ENCODE assay signal across 8 cellular contexts in the genomic region with DNA sequence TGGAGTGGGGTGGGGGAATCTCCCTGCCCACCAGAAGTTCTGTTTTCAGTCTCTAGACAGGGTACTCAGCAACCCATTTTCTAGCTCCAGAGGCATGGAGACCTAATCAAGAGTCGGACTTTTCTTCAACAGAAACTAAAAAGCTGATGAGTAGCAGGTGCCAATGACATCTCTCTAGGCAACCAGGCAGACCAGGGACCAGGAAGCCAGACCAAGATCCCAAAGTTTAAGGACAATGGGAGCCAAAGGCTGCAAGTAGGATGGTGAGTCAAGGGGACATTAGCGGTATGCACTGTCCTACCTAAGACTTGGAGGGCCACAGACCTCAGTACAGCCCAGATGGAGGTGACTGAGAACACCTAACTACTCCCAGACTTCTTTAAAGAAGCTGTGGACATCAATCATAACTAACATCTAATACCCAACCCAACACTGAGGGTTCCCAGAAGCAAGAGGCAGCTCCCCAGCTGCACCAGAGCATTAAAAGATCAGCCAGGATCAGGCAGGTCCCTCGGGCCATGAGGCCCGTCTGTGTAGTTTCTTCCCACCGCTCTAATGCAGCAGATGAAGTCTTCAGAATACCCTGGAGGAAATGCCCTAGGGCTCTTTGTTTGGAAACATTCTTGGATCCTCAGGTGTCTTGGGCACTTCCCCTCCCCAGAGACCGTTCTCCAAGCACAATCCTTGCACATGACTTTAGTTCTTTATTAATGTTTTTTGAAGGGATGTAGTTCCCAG. TPM values are rescaled to one million over a fixed set of nuclear protein-coding genes. Genes with fewer than 3 reads are reported as not detected.
DNase-seq lines count a peak whose midpoint lies in the region; ATAC-seq, FAIRE-seq and TF ChIP-seq lines count a peak whose summit lies in the region.

No MANE protein-coding gene starts in this region.

- peaks cover 26% of the 10 kb centered on the region for H3K4me1 Mint-ChIP-seq in activated naive CD4-positive, alpha-beta T cell treated with anti-CD3 and anti-CD28 coated beads for 36 hours (ENCODE audit: low read depth)
- peaks cover 9% of the 10 kb centered on the region for H3K4me1 Mint-ChIP-seq in astrocyte (ENCODE audit: low read depth, unreplicated experiment)
- H3K4me1 Mint-ChIP-seq in type B pancreatic cell (ENCODE audit: unreplicated experiment): peaks cover 21% of the 10 kb centered on the region

- TF ChIP-seq RAD21 in liver (IDR thresholded peaks at IDR 0.05): no peak

- WGBS in liver: 46% methylated on average over 6 of the region's 6 CpGs

- H3K4me1 ChIP-seq in astrocyte (ENCODE audit: insufficient read depth, low read length) (peaks cover 12% of the 10 kb centered on the region), liver (ENCODE audit: control insufficient read depth in 4 of 4, insufficient read depth in 4 of 4, low read length in 3 of 4) (peaks cover 18 to 32% (median 30%) of the 10 kb centered on the region in 4 donors)

- H3K4me3 ChIP-seq in astrocyte (ENCODE audit: insufficient read depth, low read depth, low read length): peak overlapping the region; percentile 72
- peak overlapping the region; percentile 87 to 96 (median 91) for H3K4me3 ChIP-seq in liver (ENCODE audit: low read depth in 1 of 3, low read length in 3 of 3)

- intact Hi-C loops in activated naive CD4-positive, alpha-beta T cell treated with anti-CD3 and anti-CD28 coated beads for 36 hours (cut with micrococcal nuclease): loop anchor here (5.0 kb wide), 1 partner anchor 143 kb away; a partner anchor contains a TSS

- H3K36me3 ChIP-seq in astrocyte (ENCODE audit: insufficient read depth, low read length) (peaks cover 6% of the 10 kb centered on the region), liver (ENCODE audit: control insufficient read depth in 4 of 4, insufficient read depth in 3 of 4, low read depth in 1 of 4, low read length in 3 of 4) (peaks cover 0 to 14% (median 12%) of the 10 kb centered on the region in 4 donors)

- no peak for DNase-seq in activated naive CD4-positive, alpha-beta T cell treated with anti-CD3 and anti-CD28 coated beads for 36 hours
- DNase-seq in activated naive CD4-positive, alpha-beta T cell treated with anti-CD3 and anti-CD28 coated beads, Interleukin-2, amount 50 U/mL, for 16 hours: no peak
- DNase-seq in astrocyte (ENCODE audit: low read depth) (no peak), type B pancreatic cell (ENCODE audit: extremely low spot score, unreplicated experiment) (no peak), DMS53 (lab: John Stamatoyannopoulos, UW) (no peak), HEK293T (ENCODE audit: extremely low spot score) (no peak)

- H3K27ac ChIP-seq in astrocyte (ENCODE audit: low read depth, low read length): peak overlapping the region; percentile 47
- no peak overlapping the region for H3K27ac ChIP-seq in liver (ENCODE audit: low read depth in 1 of 2, low read length in 2 of 2)

- H3K27me3 ChIP-seq in astrocyte (ENCODE audit: insufficient read depth, low read length): no peaks in the 10 kb centered on the region
- H3K27me3 ChIP-seq in liver (ENCODE audit: control insufficient read depth in 4 of 4, insufficient read depth in 4 of 4, low read length in 3 of 4): no peaks in the 10 kb centered on the region

- H3K79me2 ChIP-seq in astrocyte (ENCODE audit: insufficient read depth, low read length): peaks cover 30% of the 10 kb centered on the region

- H3K9me3 ChIP-seq in astrocyte (ENCODE audit: insufficient read depth, low read depth, low read length) (no peaks in the 10 kb centered on the region), liver (ENCODE audit: control insufficient read depth in 4 of 4, low read length in 3 of 4) (no peaks in the 10 kb centered on the region)

- H3K4me2 ChIP-seq in astrocyte (ENCODE audit: low read length): peak overlapping the region; percentile 86

- peak; percentile 37 for FAIRE-seq in astrocyte (lab: Jason Lieb, UNC)

- H3K4me3 Mint-ChIP-seq in activated naive CD4-positive, alpha-beta T cell treated with anti-CD3 and anti-CD28 coated beads for 36 hours: peak overlapping the region; percentile 87
- H3K4me3 Mint-ChIP-seq in astrocyte (ENCODE audit: unreplicated experiment) (peak overlapping the region; percentile 95), type B pancreatic cell (peak overlapping the region; percentile 91)

- ATAC-seq in HG03108 (IDR thresholded peaks at IDR 0.05; ENCODE audit: unreplicated experiment): no peak

- no peak overlapping the region for H2AFZ ChIP-seq in astrocyte (ENCODE audit: low read depth, low read length)

- CTCF ChIA-PET in activated naive CD4-positive, alpha-beta T cell treated with anti-CD3 and anti-CD28 coated beads for 36 hours (lab: Charles Lee): interaction anchor here (0.7 to 1.0 kb wide), 3 partner anchors 175 to 306 kb away, joined by 3 read pairs; no protein-coding TSS in a partner anchor
- CTCF ChIA-PET in HEK293T (lab: Yijun Ruan, JAX): no interaction called here

- POLR2A ChIA-PET in HEK293T (lab: Yijun Ruan, JAX): interaction anchor here (0.7 to 1.6 kb wide), 3 partner anchors 33 to 175 kb away, joined by 3 to 7 read pairs (median 4); a partner anchor contains a TSS

- peak overlapping the region; percentile 78 for H3K27ac Mint-ChIP-seq in activated naive CD4-positive, alpha-beta T cell treated with anti-CD3 and anti-CD28 coated beads for 36 hours
- peak overlapping the region; percentile 91 for H3K27ac Mint-ChIP-seq in astrocyte (ENCODE audit: unreplicated experiment)
- peak overlapping the region; percentile 88 for H3K27ac Mint-ChIP-seq in type B pancreatic cell

- peak overlapping the region; percentile 89 for H3K9ac ChIP-seq in astrocyte (ENCODE audit: low read length)
- peak overlapping the region; percentile 71 to 80 for H3K9ac ChIP-seq in liver (ENCODE audit: low read depth in 1 of 2, low read length in 2 of 2)

- no peak for TF ChIP-seq CTCF in astrocyte (IDR thresholded peaks at IDR 0.05; ENCODE audit: insufficient read depth, low read depth, low read length)
- TF ChIP-seq CTCF in liver (IDR thresholded peaks at IDR 0.05; ENCODE audit: low read depth, low read length, missing input control): no peak
- no peak for TF ChIP-seq CTCF in type B pancreatic cell (conservative IDR thresholded peaks at IDR 0.05)

- no peaks in the 10 kb centered on the region for H3K9me3 Mint-ChIP-seq in activated naive CD4-positive, alpha-beta T cell treated with anti-CD3 and anti-CD28 coated beads for 36 hours
- H3K9me3 Mint-ChIP-seq in astrocyte (ENCODE audit: unreplicated experiment) (no peaks in the 10 kb centered on the region), type B pancreatic cell (no peaks in the 10 kb centered on the region)

- peaks cover 18% of the 10 kb centered on the region for H4K20me1 ChIP-seq in astrocyte (ENCODE audit: insufficient read depth, low read length)

- peaks cover 14% of the 10 kb centered on the region for H3K36me3 Mint-ChIP-seq in activated naive CD4-positive, alpha-beta T cell treated with anti-CD3 and anti-CD28 coated beads for 36 hours (ENCODE audit: low read depth)
- peaks cover 9% of the 10 kb centered on the region for H3K36me3 Mint-ChIP-seq in astrocyte (ENCODE audit: low read depth, unreplicated experiment)
- H3K36me3 Mint-ChIP-seq in type B pancreatic cell: peaks cover 4% of the 10 kb centered on the region

- no peaks in the 10 kb centered on the region for H3K27me3 Mint-ChIP-seq in activated naive CD4-positive, alpha-beta T cell treated with anti-CD3 and anti-CD28 coated beads for 36 hours (ENCODE audit: low read depth)
- no peaks in the 10 kb centered on the region for H3K27me3 Mint-ChIP-seq in astrocyte (ENCODE audit: low read depth, unreplicated experiment)
- no peaks in the 10 kb centered on the region for H3K27me3 Mint-ChIP-seq in type B pancreatic cell

TF ChIP-seq in liver, 16 proteins besides CTCF, POLR2A, EP300 and RAD21 (continues in another document):
- TF ChIP-seq, protein P1, sequence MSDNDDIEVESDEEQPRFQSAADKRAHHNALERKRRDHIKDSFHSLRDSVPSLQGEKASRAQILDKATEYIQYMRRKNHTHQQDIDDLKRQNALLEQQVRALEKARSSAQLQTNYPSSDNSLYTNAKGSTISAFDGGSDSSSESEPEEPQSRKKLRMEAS (IDR thresholded peaks at IDR 0.05): no peak
- TF ChIP-seq SP1 (IDR thresholded peaks at IDR 0.05): no peak

TF ChIP-seq in HEK293T, 16 proteins besides CTCF, POLR2A, EP300 and RAD21 (continues in another document):
- TF ChIP-seq ZNF384 (IDR thresholded peaks at IDR 0.05) (no peak), BHLHE40 (IDR thresholded peaks at IDR 0.05; ENCODE audit: borderline replicate concordance) (no peak), SP1 (IDR thresholded peaks at IDR 0.05) (no peak), CTBP1 (IDR thresholded peaks at IDR 0.05; ENCODE audit: borderline replicate concordance) (no peak), ELF4 (IDR thresholded peaks at IDR 0.05) (no peak), SUZ12 (IDR thresholded peaks at IDR 0.05) (no peak), L3MBTL2 (conservative IDR thresholded peaks at IDR 0.05) (no peak), FOXK2 (IDR thresholded peaks at IDR 0.05) (no peak)

RNA-seq across cellular contexts. Expression of a gene that starts 1.0 kb away (rescaled TPM):
- total RNA-seq in activated naive CD4-positive, alpha-beta T cell treated with anti-CD3 and anti-CD28 coated beads for 36 hours: 10 to 100 TPM; 11.8 to 12.8 TPM
- total RNA-seq in astrocyte (18.5 and 20.5 TPM in 2 replicates), liver (10 to 100 TPM in 1 of 2 donors, 1 to 10 TPM in 1; 6.1 to 10.4 TPM), type B pancreatic cell (ENCODE audit: low replicate concordance) (27.4 and 28.5 TPM in 2 replicates)
- polyA plus RNA-seq in liver: 10 to 100 TPM in 1 of 2 donors, 1 to 10 TPM in 1; 1.1 to 10.7 TPM

RNA-seq across cellular contexts. Expression of a gene that starts 6.2 kb away (rescaled TPM):
- 1 to 10 TPM; 1.8 to 2.4 TPM for total RNA-seq in activated naive CD4-positive, alpha-beta T cell treated with anti-CD3 and anti-CD28 coated beads for 36 hours
- total RNA-seq in astrocyte: 30.2 and 31.6 TPM in 2 replicates
- total RNA-seq in liver: 10 to 100 TPM in 1 of 2 donors, 1 to 10 TPM in 1; 9.2 to 17.1 TPM
- polyA plus RNA-seq in liver: 1 to 10 TPM; 8.1 to 9.6 TPM
- total RNA-seq in type B pancreatic cell (ENCODE audit: low replicate concordance): 42.1 and 57.6 TPM in 2 replicates

RNA-seq across cellular contexts. Expression of a gene that starts 32.3 kb away (rescaled TPM):
- total RNA-seq in activated naive CD4-positive, alpha-beta T cell treated with anti-CD3 and anti-CD28 coated beads for 36 hours: not detected
- total RNA-seq in astrocyte (344 and 391 TPM in 2 replicates), liver (100 to 1,000 TPM; 134 TPM), type B pancreatic cell (ENCODE audit: low replicate concordance) (277 and 316 TPM in 2 replicates)
- polyA plus RNA-seq in liver: 100 to 1,000 TPM in 1 of 2 donors, 10 to 100 TPM in 1; 87.6 to 172 TPM

RNA-seq across cellular contexts. Expression of a gene that starts 44.5 kb away (rescaled TPM):
- total RNA-seq in activated naive CD4-positive, alpha-beta T cell treated with anti-CD3 and anti-CD28 coated beads for 36 hours: 10 to 100 TPM; 44.3 to 46.5 TPM
- total RNA-seq in astrocyte (28.7 and 31.7 TPM in 2 replicates), liver (10 to 100 TPM; 36.4 to 39.6 TPM), type B pancreatic cell (ENCODE audit: low replicate concordance) (83.0 and 86.4 TPM in 2 replicates)
- polyA plus RNA-seq in liver: 10 to 100 TPM in 1 of 2 donors, 1 to 10 TPM in 1; 8.1 to 18.3 TPM

Comparison
In these comparisons a context has a peak if more than half of its experiments do, and no peak if none do; other contexts are left out.
1. RNA of a gene that starts 32.3 kb away (total RNA-seq): 344 to 391 TPM in astrocyte, 277 to 316 TPM in type B pancreatic cell and 134 TPM in liver; not detected in activated naive CD4-positive, alpha-beta T cell treated with anti-CD3 and anti-CD28 coated beads for 36 hours; every median in the first group is over 100 times any median in the second.
2. Peak in every context shown above with its lines, with median percentiles within 50 percentile points of each other: H3K27ac Mint-ChIP-seq and H3K4me3 Mint-ChIP-seq.